14 cellular contexts compared by ENCODE assay signal in genomic region chr6:135830971-135831370, GRCh38.
"Had no signal": no experiment of that assay in that cellular context is flagged by ENCODE, and none has a peak within 500 bp of the region (broad histone marks: within the 10 kb centered on the region; RNA-seq: fewer than 3 reads in every experiment).

No MANE protein-coding gene starts in this region.

- DNase-seq: activated CD4-positive, alpha-beta T cell treated with anti-CD3 and anti-CD28 coated beads, Interleukin-2, amount 50 U/mL, for 4 hours; activated naive CD4-positive, alpha-beta T cell treated with anti-CD3 and anti-CD28 coated beads for 36 hours; activated naive CD8-positive, alpha-beta T cell treated with anti-CD3 and anti-CD28 coated beads, Interleukin-2, amount 50 U/mL, for 24 hours; cortex of kidney; effector CD4-positive, alpha-beta T cell; naive thymus-derived CD8-positive, alpha-beta T cell; posterior cingulate gyrus; retina; small intestine; testis had no signal

- ATAC-seq: activated CD4-positive, CD25-positive, alpha-beta regulatory T cell treated with anti-CD3 and anti-CD28 coated beads, Interleukin-2, amount 50 U/mL, for 24 hours; activated naive CD8-positive, alpha-beta T cell treated with anti-CD3 and anti-CD28 coated beads, Interleukin-2, amount 50 U/mL, for 24 hours; gastroesophageal sphincter; naive thymus-derived CD8-positive, alpha-beta T cell had no signal

- H3K4me1 ChIP-seq: esophagus muscularis mucosa, gastroesophageal sphincter, testis had no signal

- H3K27ac ChIP-seq: esophagus muscularis mucosa, gastroesophageal sphincter, neutrophil, testis had no signal

- H3K9me3 ChIP-seq: esophagus muscularis mucosa, gastroesophageal sphincter, neutrophil, testis had no signal

- H3K27me3 ChIP-seq: esophagus muscularis mucosa, gastroesophageal sphincter, testis had no signal

- H3K4me3 ChIP-seq: esophagus muscularis mucosa, gastroesophageal sphincter, testis had no signal

- H3K36me3 ChIP-seq: esophagus muscularis mucosa, gastroesophageal sphincter, neutrophil had no signal
